8 cellular contexts compared by ENCODE assay signal in genomic region chr4:128060130-128060619, GRCh38. TPM values are rescaled to one million over a fixed set of nuclear protein-coding genes. Genes with fewer than 3 reads are reported as not detected.
DNase-seq lines count a peak whose midpoint lies in the region; ATAC-seq, FAIRE-seq and TF ChIP-seq lines count a peak whose summit lies in the region.

No MANE protein-coding gene starts in this region.

- H3K27me3 ChIP-seq in GM23338 (ENCODE audit: insufficient read depth) = no peaks in the 10 kb centered on the region
- no peaks in the 10 kb centered on the region for H3K27me3 ChIP-seq in subcutaneous abdominal adipose tissue (ENCODE audit: control insufficient read depth in 5 of 5, insufficient read depth in 4 of 5, low read length in 5 of 5)

- TF ChIP-seq CTCF in GM23338 (conservative IDR thresholded peaks at IDR 0.05; ENCODE audit: low read depth in 2 of 2) = no peak

- DNase-seq in ACHN (peak; percentile 33), GM23338 (ENCODE audit: low spot score) (no peak), urothelium cell line (ENCODE audit: low spot score) (no peak), NCI-H1436 treated with DMSO at 0.1 percent for 48 hours (lab: John Stamatoyannopoulos, UW) (no peak)
- DNase-seq in activated naive CD8-positive, alpha-beta T cell treated with anti-CD3 and anti-CD28 coated beads, Interleukin-2, amount 10 ng/mL, durations not matched to agents 7 days and 5 days = no peak

- no peaks in the 10 kb centered on the region for H3K9me3 Mint-ChIP-seq in GM23338
- H3K9me3 Mint-ChIP-seq in activated naive CD8-positive, alpha-beta T cell treated with anti-CD3 and anti-CD28 coated beads, Interleukin-2, amount 10 ng/mL, durations not matched to agents 7 days and 5 days = no peaks in the 10 kb centered on the region

- FAIRE-seq in islet of Langerhans (lab: Jason Lieb, UNC) (peak; percentile 92), urothelium cell line (lab: Jason Lieb, UNC) (no peak)

- in situ Hi-C loops in ACHN (cut with HindIII; ENCODE audit: low pct_ligation_motif_present, low pct_unique_long_range_greater_than_20kb, low sequenced_read_pairs) = no loop called here

- peaks cover 3% of the 10 kb centered on the region; the same call in 1 of the 2 replicates for H4K20me1 ChIP-seq in GM23338 (replicated peaks; ENCODE audit: insufficient read depth)

- peak overlapping the region; percentile 81 for H3K4me3 Mint-ChIP-seq in GM23338
- H3K4me3 Mint-ChIP-seq in activated naive CD8-positive, alpha-beta T cell treated with anti-CD3 and anti-CD28 coated beads, Interleukin-2, amount 10 ng/mL, durations not matched to agents 7 days and 5 days = peak overlapping the region; percentile 83

- POLR2A ChIA-PET in activated naive CD8-positive, alpha-beta T cell treated with anti-CD3 and anti-CD28 coated beads, Interleukin-2, amount 10 ng/mL, durations not matched to agents 7 days and 5 days (lab: Charles Lee) = interaction anchor here (1.3 to 3.4 kb wide), 4 partner anchors 16 to 179 kb away, joined by 4 to 44 read pairs (median 11); partner anchors contain the start of genes ABHD18, MFSD8 and PLK4

- H3K27ac ChIP-seq in GM23338 (ENCODE audit: low read depth) (peak overlapping the region; percentile 90), subcutaneous abdominal adipose tissue (ENCODE audit: low read depth, low read length) (peak overlapping the region; percentile 93)

- H3K79me2 ChIP-seq in GM23338 (replicated peaks; ENCODE audit: insufficient read depth) = peaks cover 32% of the 10 kb centered on the region

- H3K36me3 ChIP-seq in GM23338 (ENCODE audit: insufficient read depth) = no peaks in the 10 kb centered on the region
- H3K36me3 ChIP-seq in subcutaneous abdominal adipose tissue (ENCODE audit: control insufficient read depth in 5 of 5, insufficient read depth in 5 of 5, low read length in 5 of 5) = no peaks in the 10 kb centered on the region

- no peaks in the 10 kb centered on the region for H3K9me3 ChIP-seq in subcutaneous abdominal adipose tissue (ENCODE audit: control insufficient read depth in 5 of 5, low read length in 5 of 5)

- H3F3A ChIP-seq in GM23338 (replicated peaks; ENCODE audit: low read depth) = peaks cover 11% of the 10 kb centered on the region

- H3K4me1 ChIP-seq in GM23338 (ENCODE audit: insufficient read depth) = peaks cover 13% of the 10 kb centered on the region; the same call in 1 of the 2 replicates
- peaks cover 0 to 15% (median 14%) of the 10 kb centered on the region in 5 donors for H3K4me1 ChIP-seq in subcutaneous abdominal adipose tissue (ENCODE audit: control insufficient read depth in 5 of 5, insufficient read depth in 5 of 5, low read length in 5 of 5)

- H3K4me2 ChIP-seq in GM23338 = peak overlapping the region; percentile 81

- H2AFZ ChIP-seq in GM23338 = no peak overlapping the region

- H3K9ac ChIP-seq in subcutaneous abdominal adipose tissue (ENCODE audit: low read length in 5 of 5) = peak overlapping the region; percentile 92 to 99 (median 96)

- peak overlapping the region; percentile 96 for H3K27ac Mint-ChIP-seq in GM23338
- peak overlapping the region; percentile 87 for H3K27ac Mint-ChIP-seq in activated naive CD8-positive, alpha-beta T cell treated with anti-CD3 and anti-CD28 coated beads, Interleukin-2, amount 10 ng/mL, durations not matched to agents 7 days and 5 days

- peaks cover 19% of the 10 kb centered on the region for H3K4me1 Mint-ChIP-seq in GM23338
- H3K4me1 Mint-ChIP-seq in activated naive CD8-positive, alpha-beta T cell treated with anti-CD3 and anti-CD28 coated beads, Interleukin-2, amount 10 ng/mL, durations not matched to agents 7 days and 5 days = peaks cover 9% of the 10 kb centered on the region

- H3K4me3 ChIP-seq in GM23338 = peak overlapping the region; percentile 92
- peak overlapping the region; percentile 63 to 88 (median 79) for H3K4me3 ChIP-seq in subcutaneous abdominal adipose tissue (ENCODE audit: low read depth in 1 of 5, low read length in 5 of 5)

- no peaks in the 10 kb centered on the region for H3K9me2 ChIP-seq in GM23338 (ENCODE audit: insufficient read depth)

- no peaks in the 10 kb centered on the region; the same call in 2 of the 3 replicates for H3K36me3 Mint-ChIP-seq in GM23338 (ENCODE audit: low read depth)
- no peaks in the 10 kb centered on the region for H3K36me3 Mint-ChIP-seq in activated naive CD8-positive, alpha-beta T cell treated with anti-CD3 and anti-CD28 coated beads, Interleukin-2, amount 10 ng/mL, durations not matched to agents 7 days and 5 days

- ATAC-seq in GM23338 = no peak
- no peak for ATAC-seq in activated naive CD8-positive, alpha-beta T cell treated with anti-CD3 and anti-CD28 coated beads, Interleukin-2, amount 10 ng/mL, durations not matched to agents 7 days and 5 days (ENCODE audit: low read depth)
- no peak for ATAC-seq in GM21515 (IDR thresholded peaks at IDR 0.05; ENCODE audit: unreplicated experiment)

- H3K27me3 Mint-ChIP-seq in GM23338 (ENCODE audit: insufficient read depth, low read depth, poor library complexity) = peaks cover 14% of the 10 kb centered on the region
- H3K27me3 Mint-ChIP-seq in activated naive CD8-positive, alpha-beta T cell treated with anti-CD3 and anti-CD28 coated beads, Interleukin-2, amount 10 ng/mL, durations not matched to agents 7 days and 5 days = peaks cover 3% of the 10 kb centered on the region

TF ChIP-seq in GM23338, 12 proteins besides CTCF, POLR2A, EP300 and RAD21 (continues in another document):
- TF ChIP-seq EZH2 (IDR thresholded peaks at IDR 0.05; ENCODE audit: low read depth, unreplicated experiment) (no peak), REST (IDR thresholded peaks at IDR 0.05; ENCODE audit: unreplicated experiment) (no peak), EZH2phosphoT487 (IDR thresholded peaks at IDR 0.05; ENCODE audit: unreplicated experiment) (no peak), NANOG (IDR thresholded peaks at IDR 0.05; ENCODE audit: borderline replicate concordance) (no peak), ZNF331 (CRISPR knock-in tag; IDR thresholded peaks at IDR 0.05; ENCODE audit: low read depth) (no peak)

RNA-seq across cellular contexts. Expression of gene LARP1B, which starts 0.9 kb away (rescaled TPM):
- 45.4 and 59.2 TPM in 2 replicates for total RNA-seq in GM23338 (2014; rRNA removed; shearing (Covaris generic))
- 39.6 and 42.5 TPM in 2 replicates for polyA plus RNA-seq in GM23338 (2016; fragmentation: Nextera tagmentation; extraction: Ambion mirVana)
- 10 to 100 TPM; 12.8 to 13.2 TPM for total RNA-seq in activated naive CD8-positive, alpha-beta T cell treated with anti-CD3 and anti-CD28 coated beads, Interleukin-2, amount 10 ng/mL, durations not matched to agents 7 days and 5 days
